ENCODE assay signal across 12 cellular contexts in genomic region chr4:915041-915474, GRCh38. TPM values are rescaled to one million over a fixed set of nuclear protein-coding genes. Genes with fewer than 3 reads are reported as not detected.
DNase-seq lines count a peak whose midpoint lies in the region; ATAC-seq lines count a peak whose summit lies in the region.
"Had no signal": no experiment of that assay in that cellular context is flagged by ENCODE, and none has a peak within 500 bp of the region (broad histone marks: within the 10 kb centered on the region; RNA-seq: fewer than 3 reads in every experiment).

No MANE protein-coding gene starts in this region.

- peak; percentile 63 for ATAC-seq in naive thymus-derived CD4-positive, alpha-beta T cell
- no peak for ATAC-seq in HG03095 (IDR thresholded peaks at IDR 0.05; ENCODE audit: unreplicated experiment)
- no peak for ATAC-seq in GM21576 (IDR thresholded peaks at IDR 0.05; ENCODE audit: unreplicated experiment)
- ATAC-seq in activated CD4-positive, CD25-positive, alpha-beta regulatory T cell treated with anti-CD3 and anti-CD28 coated beads, Interleukin-2, amount 50 U/mL, for 24 hours: no peak

- DNase-seq in CD1c-positive myeloid dendritic cell (ENCODE audit: extremely low spot score) (peak; percentile 42), KG1 (lab: John Stamatoyannopoulos, UW) (peak; percentile 38), HUDEP-2 (lab: John Stamatoyannopoulos, UW; ENCODE audit: unreplicated experiment in 76 of 76) (no peak)
- DNase-seq in naive thymus-derived CD4-positive, alpha-beta T cell: no peak
- DNase-seq: esophagus squamous epithelium, midbrain, MM.1S had no signal

- intact Hi-C loops in naive thymus-derived CD4-positive, alpha-beta T cell (cut with micrococcal nuclease): no loop called here

- H3K27me3 ChIP-seq in naive thymus-derived CD4-positive, alpha-beta T cell (ENCODE audit: control insufficient read depth in 2 of 2, insufficient read depth in 2 of 2, low read length in 2 of 2): no peaks in the 10 kb centered on the region
- H3K27me3 ChIP-seq: esophagus squamous epithelium, SJSA1 had no signal

- POLR2A ChIA-PET in naive thymus-derived CD4-positive, alpha-beta T cell (lab: Charles Lee): no interaction called here

- CTCF ChIA-PET in naive thymus-derived CD4-positive, alpha-beta T cell (lab: Charles Lee): no interaction called here

- H3K9me3 Mint-ChIP-seq in activated naive CD8-positive, alpha-beta T cell (ENCODE audit: low read depth): peaks cover 9% of the 10 kb centered on the region
- H3K9me3 Mint-ChIP-seq in naive thymus-derived CD4-positive, alpha-beta T cell: peaks cover 0 to 18% (median 4%) of the 10 kb centered on the region in 11 donors

- H3K36me3 Mint-ChIP-seq in activated naive CD8-positive, alpha-beta T cell: peaks cover 7% of the 10 kb centered on the region
- H3K36me3 Mint-ChIP-seq in naive thymus-derived CD4-positive, alpha-beta T cell: peaks cover 4 to 29% (median 12%) of the 10 kb centered on the region in 5 donors

- H3K36me3 ChIP-seq in naive thymus-derived CD4-positive, alpha-beta T cell (ENCODE audit: control insufficient read depth in 2 of 3, insufficient read depth in 3 of 3, low read length in 3 of 3): peaks cover 3 to 35% (median 17%) of the 10 kb centered on the region in 3 experiments
- H3K36me3 ChIP-seq: SJSA1 had no signal

- H3K4me3 ChIP-seq in naive thymus-derived CD4-positive, alpha-beta T cell (ENCODE audit: low read length): peak overlapping the region; percentile 24
- H3K4me3 ChIP-seq: esophagus squamous epithelium, SJSA1 had no signal

- H3K4me3 Mint-ChIP-seq in activated naive CD8-positive, alpha-beta T cell: peak overlapping the region; percentile 69
- peak overlapping the region; percentile 68 to 83 (median 70) for H3K4me3 Mint-ChIP-seq in naive thymus-derived CD4-positive, alpha-beta T cell

- H3K27ac ChIP-seq in naive thymus-derived CD4-positive, alpha-beta T cell (ENCODE audit: low read depth, low read length): peak overlapping the region; percentile 15
- H3K27ac ChIP-seq: SJSA1 had no signal

- no peaks in the 10 kb centered on the region for H3K27me3 Mint-ChIP-seq in activated naive CD8-positive, alpha-beta T cell
- H3K27me3 Mint-ChIP-seq in naive thymus-derived CD4-positive, alpha-beta T cell: no peaks in the 10 kb centered on the region

- peaks cover 14 to 18% of the 10 kb centered on the region in 2 donors for H3K4me1 ChIP-seq in naive thymus-derived CD4-positive, alpha-beta T cell (ENCODE audit: control insufficient read depth in 2 of 2, insufficient read depth in 2 of 2, low read length in 2 of 2)
- H3K4me1 ChIP-seq: SJSA1 had no signal

- peaks cover 42% of the 10 kb centered on the region for H3K4me1 Mint-ChIP-seq in activated naive CD8-positive, alpha-beta T cell (ENCODE audit: low read depth)
- peaks cover 33 to 51% (median 45%) of the 10 kb centered on the region in 7 donors for H3K4me1 Mint-ChIP-seq in naive thymus-derived CD4-positive, alpha-beta T cell

- peak overlapping the region; percentile 72 for H3K27ac Mint-ChIP-seq in activated naive CD8-positive, alpha-beta T cell
- H3K27ac Mint-ChIP-seq in naive thymus-derived CD4-positive, alpha-beta T cell: peak overlapping the region; percentile 29 to 94 (median 77)

- peaks cover 0 to 5% (median 0%) of the 10 kb centered on the region in 3 experiments for H3K9me3 ChIP-seq in naive thymus-derived CD4-positive, alpha-beta T cell (ENCODE audit: control insufficient read depth in 2 of 3, low read length in 3 of 3)
- H3K9me3 ChIP-seq: esophagus squamous epithelium, SJSA1 had no signal

RNA-seq across cellular contexts. Expression of gene GAK, which starts 17.1 kb away (rescaled TPM):
- total RNA-seq in naive thymus-derived CD4-positive, alpha-beta T cell: 100 to 1,000 TPM; 167 to 206 (median 174) TPM
- polyA plus RNA-seq in naive thymus-derived CD4-positive, alpha-beta T cell: 10 to 100 TPM; 34.0 to 96.2 TPM

RNA-seq across cellular contexts. Expression of gene TMEM175, which starts 17.2 kb away (rescaled TPM):
- total RNA-seq in naive thymus-derived CD4-positive, alpha-beta T cell: 10 to 100 TPM; 28.9 to 69.9 (median 64.9) TPM
- polyA plus RNA-seq in naive thymus-derived CD4-positive, alpha-beta T cell: 10 to 100 TPM; 14.9 to 24.0 TPM

RNA-seq across cellular contexts. Expression of gene DGKQ, which starts 58.3 kb away (rescaled TPM):
- total RNA-seq in naive thymus-derived CD4-positive, alpha-beta T cell: 10 to 100 TPM; 14.9 to 28.0 (median 22.7) TPM
- polyA plus RNA-seq in naive thymus-derived CD4-positive, alpha-beta T cell: 1 to 10 TPM; 1.5 to 7.9 TPM

Comparison
In these comparisons a context has a peak if more than half of its experiments do, and no peak if none do; other contexts are left out.
1. DNase-seq: peak in CD1c-positive myeloid dendritic cell (single experiment) and KG1 (single experiment); none in naive thymus-derived CD4-positive, alpha-beta T cell (0 of 9) and HUDEP-2 (0 of 76).